ENCODE assay signal across 1 cellular context in the genomic region with DNA sequence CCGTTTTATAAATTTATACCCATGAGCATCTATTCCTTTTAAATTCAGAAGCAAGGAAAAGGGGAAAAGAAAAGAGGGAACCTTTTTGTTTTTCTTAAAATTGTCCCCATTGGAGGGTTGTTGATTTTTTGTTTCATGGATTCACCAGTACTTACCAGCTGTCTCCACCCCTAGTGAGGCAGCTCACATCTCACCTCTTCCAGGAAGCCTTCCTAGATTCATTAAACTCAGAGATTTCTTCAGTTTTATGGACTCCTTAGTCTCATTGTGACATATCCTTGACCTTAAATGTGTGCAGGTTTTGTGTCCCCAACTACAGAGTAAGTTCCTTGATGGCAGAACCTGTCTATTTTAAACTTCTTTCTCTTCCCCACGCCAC.
TF ChIP-seq lines count a peak whose summit lies in the region.

No MANE protein-coding gene starts in this region.

TF ChIP-seq in HepG2, 621 proteins besides CTCF, POLR2A, EP300 and RAD21:
- TF ChIP-seq ZFP36 (IDR thresholded peaks at IDR 0.05; ENCODE audit: borderline replicate concordance, low read depth, low read length, partially characterized antibody) (peak; percentile 18), ATF1 (CRISPR knock-in tag; IDR thresholded peaks at IDR 0.05) (no peak)
